Comparison of ENCODE assay signal across 17 cellular contexts in the genomic region with DNA sequence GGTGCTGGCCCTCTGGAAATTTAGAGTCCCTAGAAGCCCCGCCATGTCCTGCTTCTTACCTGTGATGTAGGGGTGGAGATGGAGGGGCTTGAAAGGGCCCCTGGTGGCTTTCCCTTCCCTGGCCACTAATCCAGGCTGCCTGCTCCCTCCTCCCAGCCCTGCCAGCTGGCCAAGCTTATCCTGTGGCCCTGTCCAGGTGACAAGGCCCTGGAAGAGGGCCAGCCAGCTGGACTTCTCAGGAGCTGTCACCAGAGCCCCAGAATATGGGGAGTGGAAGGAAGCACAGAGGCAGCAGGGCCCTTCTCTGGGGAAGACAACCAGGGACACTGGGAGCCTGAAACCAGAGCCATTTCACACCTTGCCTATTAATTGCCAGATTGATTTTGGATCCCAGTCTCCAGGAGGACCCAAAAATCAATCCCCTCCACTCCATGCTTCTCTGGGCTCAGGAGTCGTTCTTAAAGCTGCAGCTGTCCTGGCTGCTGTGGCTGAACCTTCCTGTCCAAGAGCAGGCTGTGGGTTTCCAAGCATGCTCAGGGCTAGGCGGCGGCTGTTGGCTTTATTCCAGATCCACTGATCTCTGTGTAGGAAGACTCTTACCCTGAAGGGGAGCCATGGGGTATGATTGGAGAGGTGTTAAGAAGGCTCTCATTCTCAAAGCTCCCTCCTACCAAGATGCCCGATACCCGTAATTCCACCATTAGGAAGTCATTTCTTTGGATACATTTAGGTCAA. TPM values are rescaled to one million over a fixed set of nuclear protein-coding genes. Genes with fewer than 3 reads are reported as not detected.
A peak's percentile ranks its signal among the peaks of the same experiment; 100 is the strongest.
DNase-seq lines count a peak whose midpoint lies in the region; ATAC-seq and TF ChIP-seq lines count a peak whose summit lies in the region.
"Had no signal": no experiment of that assay in that cellular context is flagged by ENCODE, and none has a peak within 500 bp of the region (broad histone marks: within the 10 kb centered on the region; RNA-seq: fewer than 3 reads in every experiment).

No MANE protein-coding gene starts in this region.

- H3K4me3 ChIP-seq in testis (no peak overlapping the region), coronary artery (no peak overlapping the region)
- H3K4me3 ChIP-seq: BLaER1 treated with 17β-estradiol and CSF1 and Interleukin-3, amounts not matched to agents 10 nM and 100 nM; lower lobe of right lung had no signal

- TF ChIP-seq CTCF in testis (IDR thresholded peaks at IDR 0.05) (no peak), coronary artery (IDR thresholded peaks at IDR 0.05) (no peak)

- DNase-seq in NCI-H748 (lab: John Stamatoyannopoulos, UW; ENCODE audit: unreplicated experiment): peak; percentile 30
- DNase-seq in NCI-H748 treated with DMSO at 0.1 percent for 48 hours (lab: John Stamatoyannopoulos, UW): no peak
- peak; percentile 54 for DNase-seq in RPMI8226
- DNase-seq in Right ventricle myocardium superior: peak; percentile 78
- peak; percentile 52 for DNase-seq in testis
- DNase-seq in coronary artery (ENCODE audit: low spot score): no peak
- no peak for DNase-seq in pons (ENCODE audit: low spot score)
- DNase-seq: activated CD4-positive, alpha-beta T cell treated with anti-CD3 and anti-CD28 coated beads, Interleukin-2, amount 50 U/mL, for 1 hour; activated naive CD4-positive, alpha-beta T cell; dermis blood vessel endothelial cell; foreskin melanocyte; lower lobe of right lung; NCI-H526 treated with DMSO at 0.1 percent for 48 hours; occipital lobe; SW 1271 had no signal

- peaks cover 20% of the 10 kb centered on the region for H3K4me1 ChIP-seq in testis
- H3K4me1 ChIP-seq: lower lobe of right lung had no signal

- WGBS in testis, 2 donors: 72 to 74% methylated on average over 4 to 6 of the region's 6 CpGs

- H3K27ac ChIP-seq in testis (no peak overlapping the region), coronary artery (no peak overlapping the region)
- H3K27ac ChIP-seq: BLaER1 treated with 17β-estradiol and CSF1 and Interleukin-3, amounts not matched to agents 10 nM and 100 nM; lower lobe of right lung had no signal

- intact Hi-C loops in Right ventricle myocardium superior (cut with DNase I) (no loop called here), testis (cut with DNase I; ENCODE audit: low total_unique reads) (no loop called here)

- TF ChIP-seq POLR2A in testis (IDR thresholded peaks at IDR 0.05): no peak

- ATAC-seq in Right ventricle myocardium superior (ENCODE audit: poor library complexity) (peak; percentile 60), HG02870 (IDR thresholded peaks at IDR 0.05; ENCODE audit: unreplicated experiment) (no peak)
- ATAC-seq: lower lobe of right lung had no signal

- no peaks in the 10 kb centered on the region for H3K27me3 ChIP-seq in testis
- H3K27me3 ChIP-seq: BLaER1 treated with 17β-estradiol and CSF1 and Interleukin-3, amounts not matched to agents 10 nM and 100 nM had no signal

- no peaks in the 10 kb centered on the region for H3K36me3 ChIP-seq in testis (ENCODE audit: low read depth, missing control alignments)
- H3K36me3 ChIP-seq: BLaER1 treated with 17β-estradiol and CSF1 and Interleukin-3, amounts not matched to agents 10 nM and 100 nM; lower lobe of right lung had no signal

- no peaks in the 10 kb centered on the region for H3K9me3 ChIP-seq in testis
- H3K9me3 ChIP-seq: BLaER1 treated with 17β-estradiol and CSF1 and Interleukin-3, amounts not matched to agents 10 nM and 100 nM; lower lobe of right lung had no signal

RNA-seq across cellular contexts. Expression of a gene that starts 52.6 kb away (rescaled TPM):
- total RNA-seq in Right ventricle myocardium superior (142 TPM), testis (10 to 100 TPM; 61.9 to 71.2 TPM)
- polyA plus RNA-seq in testis (ENCODE audit: insufficient read depth, low read depth, low replicate concordance): 49.6 TPM

Comparison
In these comparisons a context has a peak if more than half of its experiments do, and no peak if none do; other contexts are left out.
1. DNase-seq: peak in NCI-H748 (single experiment), RPMI8226 (single experiment), Right ventricle myocardium superior (single experiment) and testis (single experiment); none in NCI-H748 treated with DMSO at 0.1 percent for 48 hours (single experiment), coronary artery (single experiment) and pons (single experiment).